In genomic region chr3:124217542-124217941, GRCh38 we compare ENCODE assay signal across 8 cellular contexts.
DNase-seq lines count a peak whose midpoint lies in the region; ATAC-seq, FAIRE-seq and TF ChIP-seq lines count a peak whose summit lies in the region.

No MANE protein-coding gene starts in this region.

- H3K14ac ChIP-seq in neuronal stem cell (ENCODE audit: low read length): no peak overlapping the region

- H3K4me2 ChIP-seq in GM23248 (ENCODE audit: unreplicated experiment) (no peak overlapping the region), endothelial cell of umbilical vein (ENCODE audit: insufficient read depth, low read length) (no peak overlapping the region), neuronal stem cell (ENCODE audit: insufficient read depth, low read length, poor library complexity, severe bottlenecking) (no peak overlapping the region)

- no peaks in the 10 kb centered on the region for H3K9me2 ChIP-seq in GM23248 (ENCODE audit: insufficient read depth)

- H3K36me3 ChIP-seq in GM23248 (ENCODE audit: low read depth) (no peaks in the 10 kb centered on the region), endothelial cell of umbilical vein (ENCODE audit: control insufficient read depth in 2 of 2, extremely low read depth in 1 of 2, insufficient read depth in 2 of 2, low read length in 2 of 2) (no peaks in the 10 kb centered on the region), neuronal stem cell (replicated peaks in 1 of 2; ENCODE audit: control insufficient read depth in 2 of 2, insufficient read depth in 2 of 2, low read length in 2 of 2) (no peaks in the 10 kb centered on the region), esophagus squamous epithelium (no peaks in the 10 kb centered on the region)

- H3K4me3 ChIP-seq in GM23248: no peak overlapping the region
- no peak overlapping the region for H3K4me3 ChIP-seq in endothelial cell of umbilical vein (replicated peaks in 1 of 3; ENCODE audit: insufficient read depth in 1 of 3, low read depth in 1 of 3, low read length in 3 of 3)
- no peak overlapping the region for H3K4me3 ChIP-seq in neuronal stem cell (ENCODE audit: low read length in 2 of 2)
- no peak overlapping the region for H3K4me3 ChIP-seq in esophagus squamous epithelium

- H3K4me1 ChIP-seq in GM23248 (ENCODE audit: insufficient read depth): no peaks in the 10 kb centered on the region
- H3K4me1 ChIP-seq in endothelial cell of umbilical vein (ENCODE audit: control insufficient read depth, extremely low read depth, insufficient read depth, low read length): peaks cover 6% of the 10 kb centered on the region
- H3K4me1 ChIP-seq in neuronal stem cell (ENCODE audit: control insufficient read depth in 2 of 2, insufficient read depth in 1 of 2, low read depth in 1 of 2, low read length in 2 of 2): peaks cover 0 to 2% of the 10 kb centered on the region in 2 donors
- no peaks in the 10 kb centered on the region for H3K4me1 ChIP-seq in esophagus squamous epithelium

- H2BK12ac ChIP-seq in neuronal stem cell (ENCODE audit: low read length): no peak overlapping the region

- no peaks in the 10 kb centered on the region for H3K79me2 ChIP-seq in GM23248 (ENCODE audit: insufficient read depth)
- no peaks in the 10 kb centered on the region for H3K79me2 ChIP-seq in endothelial cell of umbilical vein (ENCODE audit: control insufficient read depth, insufficient read depth, low read length)

- in situ Hi-C loops in GM23248 (cut with MboI): no loop called here

- H3K27me3 ChIP-seq in GM23248 (replicated peaks; ENCODE audit: insufficient read depth) (no peaks in the 10 kb centered on the region), endothelial cell of umbilical vein (ENCODE audit: control insufficient read depth in 2 of 2, insufficient read depth in 2 of 2, low read length in 2 of 2) (peaks cover 0 to 2% of the 10 kb centered on the region in 2 experiments), neuronal stem cell (ENCODE audit: control insufficient read depth in 3 of 3, insufficient read depth in 3 of 3, low read depth in 1 of 3, low read length in 3 of 3) (no peaks in the 10 kb centered on the region), esophagus squamous epithelium (no peaks in the 10 kb centered on the region)

- ATAC-seq in GM19463 (IDR thresholded peaks at IDR 0.05; ENCODE audit: unreplicated experiment): no peak
- no peak for ATAC-seq in HG02973 (IDR thresholded peaks at IDR 0.05; ENCODE audit: unreplicated experiment)

- no peak overlapping the region for H2BK15ac ChIP-seq in neuronal stem cell (ENCODE audit: low read length)

- no peak for TF ChIP-seq POLR2A in endothelial cell of umbilical vein (IDR thresholded peaks at IDR 0.05; ENCODE audit: low read depth, low read length)
- TF ChIP-seq POLR2A in esophagus squamous epithelium (IDR thresholded peaks at IDR 0.05): no peak

- H3K27ac ChIP-seq in GM23248: no peak overlapping the region
- no peak overlapping the region for H3K27ac ChIP-seq in endothelial cell of umbilical vein (ENCODE audit: insufficient read depth, low read depth, low read length)
- H3K27ac ChIP-seq in neuronal stem cell (replicated peaks; ENCODE audit: low read length): no peak overlapping the region
- H3K27ac ChIP-seq in esophagus squamous epithelium: no peak overlapping the region

- POLR2A ChIA-PET in endothelial cell of umbilical vein (lab: Charles Lee): no interaction called here

- H2AFZ ChIP-seq in GM23248 (no peak overlapping the region), endothelial cell of umbilical vein (ENCODE audit: low read depth, low read length) (no peak overlapping the region), neuronal stem cell (ENCODE audit: low read length) (no peak overlapping the region)

- FAIRE-seq in endothelial cell of umbilical vein (lab: Jason Lieb, UNC): peak; percentile 84

- CTCF ChIA-PET in endothelial cell of umbilical vein (lab: Charles Lee): no interaction called here

- H3K79me1 ChIP-seq in neuronal stem cell (ENCODE audit: low read depth, low read length): no peaks in the 10 kb centered on the region

- no peak overlapping the region for H3K18ac ChIP-seq in neuronal stem cell (ENCODE audit: low read length)

- BruUV-seq in endothelial cell of umbilical vein (replicated peaks; lab: Mats Ljungman, UMichigan): no TSS peak

- DNase-seq in GM23248 (peak; percentile 80), NCI-H69 (lab: John Stamatoyannopoulos, UW) (peak; percentile 16), endothelial cell of umbilical vein (ENCODE audit: low read depth, low spot score) (peak; percentile 64), neuronal stem cell (ENCODE audit: low spot score) (peak; percentile 78), esophagus squamous epithelium (lab: John Stamatoyannopoulos, UW) (no peak), cerebellum (ENCODE audit: low spot score) (no peak)

- dilution Hi-C loops in endothelial cell of umbilical vein (cut with MboI; ENCODE audit: extremely low pct_ligation_motif_present, low sequenced_read_pairs): no loop called here

- TF ChIP-seq CTCF in endothelial cell of umbilical vein (IDR thresholded peaks at IDR 0.05; ENCODE audit: extremely low read depth in 1 of 2, insufficient read depth in 1 of 2, low read depth in 1 of 2, low read length in 2 of 2): no peak
- no peak for TF ChIP-seq CTCF in esophagus squamous epithelium (IDR thresholded peaks at IDR 0.05)

- no peak overlapping the region for H2AK5ac ChIP-seq in neuronal stem cell (ENCODE audit: low read depth, low read length)

- H2BK120ac ChIP-seq in neuronal stem cell (ENCODE audit: low read depth, low read length): no peak overlapping the region

- intact Hi-C loops in endothelial cell of umbilical vein (cut with micrococcal nuclease): no loop called here
- intact Hi-C loops in esophagus squamous epithelium (cut with DNase I): no loop called here

- H3K9ac ChIP-seq in GM23248: no peak overlapping the region
- no peak overlapping the region for H3K9ac ChIP-seq in endothelial cell of umbilical vein (replicated peaks; ENCODE audit: extremely low read depth, insufficient read depth, low read length)
- no peak overlapping the region for H3K9ac ChIP-seq in neuronal stem cell (ENCODE audit: low read depth, low read length, poor library complexity)

- no peaks in the 10 kb centered on the region for H3F3A ChIP-seq in GM23248 (ENCODE audit: insufficient read depth)

- H3K9me1 ChIP-seq in endothelial cell of umbilical vein (replicated peaks; ENCODE audit: control insufficient read depth, extremely low read depth, insufficient read depth, low read length): no peaks in the 10 kb centered on the region

- H4K8ac ChIP-seq in neuronal stem cell (ENCODE audit: low read depth, low read length): no peak overlapping the region

- no peak overlapping the region for H3K4ac ChIP-seq in neuronal stem cell (ENCODE audit: low read length)

- no peak overlapping the region for H2BK5ac ChIP-seq in neuronal stem cell (ENCODE audit: low read length)

- 4% methylated on average over 3 of the region's 3 CpGs for WGBS in GM23248 (ENCODE audit: low coverage in 1 of 2, low lambda C conversion rate in 2 of 2, missing lambda C conversion rate in 2 of 2), 2 experiments
- WGBS in neuronal stem cell (ENCODE audit: extremely low coverage in 2 of 2, insufficient read length in 2 of 2, insufficient replicate concordance in 1 of 2), 2 donors: no CpG with 5 or more reads among the region's 3 CpGs
- WGBS in esophagus squamous epithelium, 2 donors: 0 to 8% methylated on average over 3 of the region's 3 CpGs

- no peak overlapping the region for H4K91ac ChIP-seq in neuronal stem cell (ENCODE audit: low read depth, low read length, poor library complexity)

- H3K9me3 ChIP-seq in GM23248 (ENCODE audit: low read depth) (no peaks in the 10 kb centered on the region), endothelial cell of umbilical vein (replicated peaks; ENCODE audit: control insufficient read depth, insufficient read depth, low read length) (no peaks in the 10 kb centered on the region), neuronal stem cell (replicated peaks in 1 of 2; ENCODE audit: control insufficient read depth in 2 of 2, insufficient read depth in 1 of 2, low read depth in 1 of 2, low read length in 2 of 2) (no peaks in the 10 kb centered on the region), esophagus squamous epithelium (no peaks in the 10 kb centered on the region)

- H4K20me1 ChIP-seq in GM23248 (ENCODE audit: insufficient read depth) (no peaks in the 10 kb centered on the region), endothelial cell of umbilical vein (replicated peaks; ENCODE audit: control insufficient read depth, extremely low read depth, insufficient read depth, low read length) (no peaks in the 10 kb centered on the region)

- H3K23ac ChIP-seq in neuronal stem cell (ENCODE audit: low read depth, low read length, poor library complexity): no peak overlapping the region

TF ChIP-seq in endothelial cell of umbilical vein, 7 proteins besides CTCF, POLR2A, EP300 and RAD21:
- no peak for TF ChIP-seq FOS (IDR thresholded peaks at IDR 0.05; ENCODE audit: borderline replicate concordance, insufficient read depth, low read length)
- no peak for TF ChIP-seq JUN (IDR thresholded peaks at IDR 0.05; ENCODE audit: borderline replicate concordance, insufficient read depth, insufficient read length, low read depth)
- TF ChIP-seq MAX (IDR thresholded peaks at IDR 0.05; ENCODE audit: insufficient read depth, insufficient read length): no peak
- no peak for TF ChIP-seq GATA2 (IDR thresholded peaks at IDR 0.05; ENCODE audit: insufficient read depth, insufficient read length, low read depth, low read length)
- no peak for TF ChIP-seq MYC (IDR thresholded peaks at IDR 0.05; ENCODE audit: low read depth, low read length)
- TF ChIP-seq POLR2AphosphoS5 (IDR thresholded peaks at IDR 0.05; ENCODE audit: insufficient read depth, low read depth, low read length): no peak
- TF ChIP-seq EZH2 (IDR thresholded peaks at IDR 0.05; ENCODE audit: borderline replicate concordance, low read depth, low read length, severe bottlenecking): no peak

Comparison
In these comparisons a context has a peak if more than half of its experiments do, and no peak if none do; other contexts are left out.
1. DNase-seq: peak in GM23248 (single experiment), NCI-H69 (single experiment), endothelial cell of umbilical vein (single experiment) and neuronal stem cell (single experiment); none in esophagus squamous epithelium (single experiment) and cerebellum (single experiment).